ENCODE assay signal across 8 cellular contexts in the genomic region with DNA sequence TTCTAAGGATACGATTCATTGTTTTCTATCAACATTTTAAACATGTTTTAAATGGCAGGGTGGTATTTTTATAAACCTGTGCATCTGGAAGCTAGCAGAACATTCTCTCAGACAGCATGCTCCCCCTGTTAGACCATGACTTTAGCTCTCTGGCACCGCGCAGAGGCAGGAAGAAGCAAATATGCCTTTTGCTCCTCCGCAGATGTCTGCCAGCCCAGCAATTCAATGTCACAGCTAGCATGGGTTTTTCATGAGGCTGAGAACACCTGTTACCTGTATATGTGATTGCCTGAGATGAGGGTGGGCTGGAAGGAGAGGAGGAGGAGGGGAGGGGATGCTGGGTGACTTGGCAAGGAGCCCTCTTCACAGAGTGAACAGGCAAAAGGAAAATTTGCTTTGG. TPM values are rescaled to one million over a fixed set of nuclear protein-coding genes. Genes with fewer than 3 reads are reported as not detected.
DNase-seq lines count a peak whose midpoint lies in the region; ATAC-seq and TF ChIP-seq lines count a peak whose summit lies in the region.

No MANE protein-coding gene starts in this region.

- no peak overlapping the region for H3K9ac ChIP-seq in neural cell (ENCODE audit: low read length)

- H3K9me3 ChIP-seq in RWPE2 (ENCODE audit: severe bottlenecking) (no peaks in the 10 kb centered on the region), neural cell (ENCODE audit: low read length) (no peaks in the 10 kb centered on the region)

- DNase-seq in activated gamma-delta T cell treated with Interleukin-2 at 50 U/mL for 16 hours (peak; percentile 30), activated gamma-delta T cell (lab: John Stamatoyannopoulos, UW) (no peak), RWPE2 (ENCODE audit: low spot score) (no peak), epithelial cell of esophagus (ENCODE audit: low read depth) (peak; percentile 57), HuH-7 (ENCODE audit: low spot score) (no peak)

- no peak overlapping the region for H3K4me2 ChIP-seq in neural cell (ENCODE audit: low read length)

- peak; percentile 70 for TF ChIP-seq RAD21 in neural cell (conservative IDR thresholded peaks at IDR 0.05)

- H3K27ac ChIP-seq in RWPE2 (ENCODE audit: poor library complexity, severe bottlenecking), result no peak overlapping the region
- no peak overlapping the region for H3K27ac ChIP-seq in neural cell (ENCODE audit: low read length)

- ATAC-seq in RWPE2 (ENCODE audit: low read depth) (0 out of 3 replicates have a peak, but pooled peaks have one; percentile 33), GM21360 (IDR thresholded peaks at IDR 0.05; ENCODE audit: unreplicated experiment) (no peak), HG02870 (IDR thresholded peaks at IDR 0.05; ENCODE audit: unreplicated experiment) (no peak)

- no peaks in the 10 kb centered on the region for H3F3A ChIP-seq in neural cell (ENCODE audit: insufficient read depth, low read length, poor library complexity, severe bottlenecking)

- TF ChIP-seq CTCF in RWPE2 (IDR thresholded peaks at IDR 0.05; ENCODE audit: poor library complexity, severe bottlenecking) (peak; percentile 54), epithelial cell of esophagus (IDR thresholded peaks at IDR 0.05; ENCODE audit: insufficient read depth, low read depth, low read length, missing control alignments) (peak; percentile 77), neural cell (IDR thresholded peaks at IDR 0.05; ENCODE audit: poor library complexity, severe bottlenecking) (peak; percentile 72)

- no peak overlapping the region for H2AFZ ChIP-seq in neural cell (ENCODE audit: low read depth, low read length)

- H3K79me2 ChIP-seq in neural cell (replicated peaks; ENCODE audit: insufficient read depth, low read length), result peaks cover 32% of the 10 kb centered on the region

- H3K9me2 ChIP-seq in neural cell (ENCODE audit: insufficient read depth, low read length), result no peaks in the 10 kb centered on the region

- H3K4me3 ChIP-seq in RWPE2 (ENCODE audit: severe bottlenecking) (no peak overlapping the region), epithelial cell of esophagus (ENCODE audit: low read length) (no peak overlapping the region), neural cell (ENCODE audit: low read length) (no peak overlapping the region)

- peaks cover 7% of the 10 kb centered on the region for H4K20me1 ChIP-seq in neural cell (ENCODE audit: insufficient read depth)

- H3K4me1 ChIP-seq in RWPE2 (ENCODE audit: insufficient read depth, poor library complexity, severe bottlenecking), result peaks cover 5% of the 10 kb centered on the region

- H3K27me3 ChIP-seq in RWPE2 (ENCODE audit: insufficient read depth, poor library complexity, severe bottlenecking), result no peaks in the 10 kb centered on the region
- H3K27me3 ChIP-seq in neural cell (ENCODE audit: insufficient read depth, low read depth, low read length), result no peaks in the 10 kb centered on the region

- peaks cover 66% of the 10 kb centered on the region for H3K36me3 ChIP-seq in RWPE2 (ENCODE audit: low read depth)
- H3K36me3 ChIP-seq in neural cell (ENCODE audit: insufficient read depth, low read length), result no peaks in the 10 kb centered on the region

- TF ChIP-seq EP300 in neural cell (conservative IDR thresholded peaks at IDR 0.05; ENCODE audit: poor library complexity, severe bottlenecking), result no peak

TF ChIP-seq in neural cell, 6 proteins besides CTCF, POLR2A, EP300 and RAD21:
- TF ChIP-seq SMC3 (conservative IDR thresholded peaks at IDR 0.05; ENCODE audit: poor library complexity), result peak; percentile 70
- TF ChIP-seq MXI1 (conservative IDR thresholded peaks at IDR 0.05; ENCODE audit: poor library complexity, severe bottlenecking), result peak; percentile 55
- TF ChIP-seq, protein P1, sequence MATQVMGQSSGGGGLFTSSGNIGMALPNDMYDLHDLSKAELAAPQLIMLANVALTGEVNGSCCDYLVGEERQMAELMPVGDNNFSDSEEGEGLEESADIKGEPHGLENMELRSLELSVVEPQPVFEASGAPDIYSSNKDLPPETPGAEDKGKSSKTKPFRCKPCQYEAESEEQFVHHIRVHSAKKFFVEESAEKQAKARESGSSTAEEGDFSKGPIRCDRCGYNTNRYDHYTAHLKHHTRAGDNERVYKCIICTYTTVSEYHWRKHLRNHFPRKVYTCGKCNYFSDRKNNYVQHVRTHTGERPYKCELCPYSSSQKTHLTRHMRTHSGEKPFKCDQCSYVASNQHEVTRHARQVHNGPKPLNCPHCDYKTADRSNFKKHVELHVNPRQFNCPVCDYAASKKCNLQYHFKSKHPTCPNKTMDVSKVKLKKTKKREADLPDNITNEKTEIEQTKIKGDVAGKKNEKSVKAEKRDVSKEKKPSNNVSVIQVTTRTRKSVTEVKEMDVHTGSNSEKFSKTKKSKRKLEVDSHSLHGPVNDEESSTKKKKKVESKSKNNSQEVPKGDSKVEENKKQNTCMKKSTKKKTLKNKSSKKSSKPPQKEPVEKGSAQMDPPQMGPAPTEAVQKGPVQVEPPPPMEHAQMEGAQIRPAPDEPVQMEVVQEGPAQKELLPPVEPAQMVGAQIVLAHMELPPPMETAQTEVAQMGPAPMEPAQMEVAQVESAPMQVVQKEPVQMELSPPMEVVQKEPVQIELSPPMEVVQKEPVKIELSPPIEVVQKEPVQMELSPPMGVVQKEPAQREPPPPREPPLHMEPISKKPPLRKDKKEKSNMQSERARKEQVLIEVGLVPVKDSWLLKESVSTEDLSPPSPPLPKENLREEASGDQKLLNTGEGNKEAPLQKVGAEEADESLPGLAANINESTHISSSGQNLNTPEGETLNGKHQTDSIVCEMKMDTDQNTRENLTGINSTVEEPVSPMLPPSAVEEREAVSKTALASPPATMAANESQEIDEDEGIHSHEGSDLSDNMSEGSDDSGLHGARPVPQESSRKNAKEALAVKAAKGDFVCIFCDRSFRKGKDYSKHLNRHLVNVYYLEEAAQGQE (IDR thresholded peaks at IDR 0.05; ENCODE audit: borderline replicate concordance), result no peak

RNA-seq across cellular contexts. Expression of a gene that starts 6.7 kb away (rescaled TPM):
- polyA plus RNA-seq in neural cell, result 217 and 232 TPM in 2 replicates
- 164 and 170 TPM in 2 replicates for polyA minus RNA-seq in neural cell

RNA-seq across cellular contexts. Expression of a gene that starts 24.8 kb away (rescaled TPM):
- polyA plus RNA-seq in neural cell, result 0.56 TPM in 1 of 2 replicates, not detected in the other
- polyA minus RNA-seq in neural cell, result not detected in 2 replicates

RNA-seq across cellular contexts. Expression of a gene that starts 26.1 kb away (rescaled TPM):
- not detected in 2 replicates for polyA plus RNA-seq in neural cell
- polyA minus RNA-seq in neural cell, result not detected in 2 replicates

Comparison
In these comparisons a context has a peak if more than half of its experiments do, and no peak if none do; other contexts are left out.
1. DNase-seq: peak in activated gamma-delta T cell treated with Interleukin-2 at 50 U/mL for 16 hours (single experiment) and epithelial cell of esophagus (single experiment); none in activated gamma-delta T cell (single experiment), RWPE2 (single experiment) and HuH-7 (single experiment).
2. Peak in every context shown above with its lines, with median percentiles within 50 percentile points of each other: CTCF ChIP-seq.